In genomic region chrX:118062048-118062789, GRCh38 we compare ENCODE assay signal across 16 cellular contexts.
A peak's percentile ranks its signal among the peaks of the same experiment; 100 is the strongest.
DNase-seq lines count a peak whose midpoint lies in the region; ATAC-seq and TF ChIP-seq lines count a peak whose summit lies in the region.
"Had no signal": no experiment of that assay in that cellular context is flagged by ENCODE, and none has a peak within 500 bp of the region (broad histone marks: within the 10 kb centered on the region; RNA-seq: fewer than 3 reads in every experiment).

No MANE protein-coding gene starts in this region.

- ATAC-seq in GM19395 (IDR thresholded peaks at IDR 0.05; ENCODE audit: unreplicated experiment) (peak; percentile 59), HG02884 (IDR thresholded peaks at IDR 0.05; ENCODE audit: unreplicated experiment) (peak; percentile 57), HG03520 (IDR thresholded peaks at IDR 0.05; ENCODE audit: unreplicated experiment) (peak; percentile 47)
- ATAC-seq: GM23338 had no signal

- no peaks in the 10 kb centered on the region for H3K36me3 ChIP-seq in MM.1S (replicated peaks; ENCODE audit: insufficient read depth, low read length)
- H3K36me3 ChIP-seq: adrenal gland, uterus had no signal

- no peaks in the 10 kb centered on the region for H4K20me1 ChIP-seq in MM.1S (ENCODE audit: insufficient read depth, low read length)

- H3K9me3 ChIP-seq in MM.1S (replicated peaks; ENCODE audit: insufficient read depth, low read length): no peaks in the 10 kb centered on the region
- H3K9me3 ChIP-seq: adrenal gland, uterus had no signal

- no peak overlapping the region for H3K4me3 ChIP-seq in GM12864 (ENCODE audit: low read depth, low read length)
- H3K4me3 ChIP-seq in MM.1S (ENCODE audit: low read length): no peak overlapping the region
- H3K4me3 ChIP-seq: adrenal gland, GM23338, uterus had no signal

- H3K9me2 ChIP-seq in MM.1S (replicated peaks; ENCODE audit: insufficient read depth, low read length): no peaks in the 10 kb centered on the region

- H3K27ac ChIP-seq in MM.1S (ENCODE audit: low read length): no peak overlapping the region
- H3K27ac ChIP-seq: adrenal gland, uterus had no signal

- H3K4me1 ChIP-seq in MM.1S (ENCODE audit: low read length): no peaks in the 10 kb centered on the region
- H3K4me1 ChIP-seq: uterus had no signal

- no peaks in the 10 kb centered on the region for H3K27me3 ChIP-seq in MM.1S (replicated peaks; ENCODE audit: insufficient read depth, low read length)
- H3K27me3 ChIP-seq: adrenal gland, uterus had no signal

- TF ChIP-seq CTCF in GM12864 (IDR thresholded peaks at IDR 0.05; ENCODE audit: low read depth, low read length, missing control alignments) (no peak), MM.1S (IDR thresholded peaks at IDR 0.05; ENCODE audit: low read length) (no peak)

- no peak overlapping the region for H3K4me2 ChIP-seq in MM.1S (ENCODE audit: low read depth, low read length)
- H3K4me2 ChIP-seq: GM23338 had no signal

- H2AFZ ChIP-seq in MM.1S (ENCODE audit: low read length): no peak overlapping the region
- H2AFZ ChIP-seq: GM23338 had no signal

- H3K79me2 ChIP-seq in MM.1S (ENCODE audit: low read length): no peaks in the 10 kb centered on the region

- DNase-seq in GM12864 (ENCODE audit: low read depth) (peak; percentile 8), MM.1S (no peak), midbrain (lab: John Stamatoyannopoulos, UW) (no peak), NCI-H1694 (lab: John Stamatoyannopoulos, UW) (no peak), RPMI8226 (no peak)
- DNase-seq: ACHN, activated B cell treated with CpG ODN at 0.5 μM for 24 hours, activated T-cell treated with anti-CD3 and anti-CD28 coated beads for 4 hours, adrenal gland, NCI-H1436 treated with DMSO at 0.1 percent for 48 hours, NCI-H774, uterus had no signal

- no peaks in the 10 kb centered on the region for H3F3A ChIP-seq in MM.1S (ENCODE audit: insufficient read depth, low read length)

- H3K9ac ChIP-seq in MM.1S (ENCODE audit: low read length): no peak overlapping the region
